Comparison of ENCODE assay signal across 1 cellular context in the genomic region with DNA sequence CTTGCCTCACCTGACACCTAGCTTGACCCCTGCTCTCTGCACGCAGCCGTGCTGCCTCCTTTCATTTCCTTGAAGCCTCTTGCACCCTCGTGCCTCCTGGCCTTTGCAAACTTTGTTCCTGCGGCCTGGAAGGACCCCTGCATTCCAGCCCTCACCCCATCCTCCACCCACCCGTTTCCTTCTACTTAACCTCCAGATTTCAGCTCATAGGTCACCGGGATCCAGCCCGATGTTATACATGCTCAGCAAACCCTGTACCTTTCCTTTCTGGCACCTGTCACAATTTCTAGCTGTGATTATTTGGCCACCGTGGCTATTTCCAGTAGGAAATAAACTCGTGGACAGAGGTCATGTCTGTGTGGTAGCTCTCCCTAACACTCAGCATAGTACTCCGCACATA.
TF ChIP-seq lines count a peak whose summit lies in the region.

No MANE protein-coding gene starts in this region.

TF ChIP-seq in GM23338, 12 proteins besides CTCF, POLR2A, EP300 and RAD21:
- TF ChIP-seq, protein P1, sequence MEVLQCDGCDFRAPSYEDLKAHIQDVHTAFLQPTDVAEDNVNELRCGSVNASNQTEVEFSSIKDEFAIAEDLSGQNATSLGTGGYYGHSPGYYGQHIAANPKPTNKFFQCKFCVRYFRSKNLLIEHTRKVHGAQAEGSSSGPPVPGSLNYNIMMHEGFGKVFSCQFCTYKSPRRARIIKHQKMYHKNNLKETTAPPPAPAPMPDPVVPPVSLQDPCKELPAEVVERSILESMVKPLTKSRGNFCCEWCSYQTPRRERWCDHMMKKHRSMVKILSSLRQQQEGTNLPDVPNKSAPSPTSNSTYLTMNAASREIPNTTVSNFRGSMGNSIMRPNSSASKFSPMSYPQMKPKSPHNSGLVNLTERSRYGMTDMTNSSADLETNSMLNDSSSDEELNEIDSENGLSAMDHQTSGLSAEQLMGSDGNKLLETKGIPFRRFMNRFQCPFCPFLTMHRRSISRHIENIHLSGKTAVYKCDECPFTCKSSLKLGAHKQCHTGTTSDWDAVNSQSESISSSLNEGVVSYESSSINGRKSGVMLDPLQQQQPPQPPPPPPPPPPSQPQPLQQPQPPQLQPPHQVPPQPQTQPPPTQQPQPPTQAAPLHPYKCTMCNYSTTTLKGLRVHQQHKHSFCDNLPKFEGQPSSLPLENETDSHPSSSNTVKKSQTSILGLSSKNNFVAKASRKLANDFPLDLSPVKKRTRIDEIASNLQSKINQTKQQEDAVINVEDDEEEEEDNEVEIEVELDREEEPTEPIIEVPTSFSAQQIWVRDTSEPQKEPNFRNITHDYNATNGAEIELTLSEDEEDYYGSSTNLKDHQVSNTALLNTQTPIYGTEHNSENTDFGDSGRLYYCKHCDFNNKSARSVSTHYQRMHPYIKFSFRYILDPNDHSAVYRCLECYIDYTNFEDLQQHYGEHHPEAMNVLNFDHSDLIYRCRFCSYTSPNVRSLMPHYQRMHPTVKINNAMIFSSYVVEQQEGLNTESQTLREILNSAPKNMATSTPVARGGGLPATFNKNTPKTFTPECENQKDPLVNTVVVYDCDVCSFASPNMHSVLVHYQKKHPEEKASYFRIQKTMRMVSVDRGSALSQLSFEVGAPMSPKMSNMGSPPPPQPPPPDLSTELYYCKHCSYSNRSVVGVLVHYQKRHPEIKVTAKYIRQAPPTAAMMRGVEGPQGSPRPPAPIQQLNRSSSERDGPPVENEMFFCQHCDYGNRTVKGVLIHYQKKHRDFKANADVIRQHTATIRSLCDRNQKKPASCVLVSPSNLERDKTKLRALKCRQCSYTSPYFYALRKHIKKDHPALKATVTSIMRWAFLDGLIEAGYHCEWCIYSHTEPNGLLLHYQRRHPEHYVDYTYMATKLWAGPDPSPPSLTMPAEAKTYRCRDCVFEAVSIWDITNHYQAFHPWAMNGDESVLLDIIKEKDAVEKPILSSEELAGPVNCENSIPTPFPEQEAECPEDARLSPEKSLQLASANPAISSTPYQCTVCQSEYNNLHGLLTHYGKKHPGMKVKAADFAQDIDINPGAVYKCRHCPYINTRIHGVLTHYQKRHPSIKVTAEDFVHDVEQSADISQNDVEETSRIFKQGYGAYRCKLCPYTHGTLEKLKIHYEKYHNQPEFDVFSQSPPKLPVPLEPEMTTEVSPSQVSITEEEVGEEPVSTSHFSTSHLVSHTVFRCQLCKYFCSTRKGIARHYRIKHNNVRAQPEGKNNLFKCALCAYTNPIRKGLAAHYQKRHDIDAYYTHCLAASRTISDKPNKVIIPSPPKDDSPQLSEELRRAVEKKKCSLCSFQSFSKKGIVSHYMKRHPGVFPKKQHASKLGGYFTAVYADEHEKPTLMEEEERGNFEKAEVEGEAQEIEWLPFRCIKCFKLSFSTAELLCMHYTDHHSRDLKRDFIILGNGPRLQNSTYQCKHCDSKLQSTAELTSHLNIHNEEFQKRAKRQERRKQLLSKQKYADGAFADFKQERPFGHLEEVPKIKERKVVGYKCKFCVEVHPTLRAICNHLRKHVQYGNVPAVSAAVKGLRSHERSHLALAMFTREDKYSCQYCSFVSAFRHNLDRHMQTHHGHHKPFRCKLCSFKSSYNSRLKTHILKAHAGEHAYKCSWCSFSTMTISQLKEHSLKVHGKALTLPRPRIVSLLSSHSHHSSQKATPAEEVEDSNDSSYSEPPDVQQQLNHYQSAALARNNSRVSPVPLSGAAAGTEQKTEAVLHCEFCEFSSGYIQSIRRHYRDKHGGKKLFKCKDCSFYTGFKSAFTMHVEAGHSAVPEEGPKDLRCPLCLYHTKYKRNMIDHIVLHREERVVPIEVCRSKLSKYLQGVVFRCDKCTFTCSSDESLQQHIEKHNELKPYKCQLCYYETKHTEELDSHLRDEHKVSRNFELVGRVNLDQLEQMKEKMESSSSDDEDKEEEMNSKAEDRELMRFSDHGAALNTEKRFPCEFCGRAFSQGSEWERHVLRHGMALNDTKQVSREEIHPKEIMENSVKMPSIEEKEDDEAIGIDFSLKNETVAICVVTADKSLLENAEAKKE (CRISPR knock-in tag; IDR thresholded peaks at IDR 0.05), result no peak
- TF ChIP-seq ZNF331 (CRISPR knock-in tag; IDR thresholded peaks at IDR 0.05; ENCODE audit: low read depth), result no peak
- TF ChIP-seq CREB1 (CRISPR knock-in tag; IDR thresholded peaks at IDR 0.05; ENCODE audit: low read depth), result no peak
- TF ChIP-seq, protein P2, sequence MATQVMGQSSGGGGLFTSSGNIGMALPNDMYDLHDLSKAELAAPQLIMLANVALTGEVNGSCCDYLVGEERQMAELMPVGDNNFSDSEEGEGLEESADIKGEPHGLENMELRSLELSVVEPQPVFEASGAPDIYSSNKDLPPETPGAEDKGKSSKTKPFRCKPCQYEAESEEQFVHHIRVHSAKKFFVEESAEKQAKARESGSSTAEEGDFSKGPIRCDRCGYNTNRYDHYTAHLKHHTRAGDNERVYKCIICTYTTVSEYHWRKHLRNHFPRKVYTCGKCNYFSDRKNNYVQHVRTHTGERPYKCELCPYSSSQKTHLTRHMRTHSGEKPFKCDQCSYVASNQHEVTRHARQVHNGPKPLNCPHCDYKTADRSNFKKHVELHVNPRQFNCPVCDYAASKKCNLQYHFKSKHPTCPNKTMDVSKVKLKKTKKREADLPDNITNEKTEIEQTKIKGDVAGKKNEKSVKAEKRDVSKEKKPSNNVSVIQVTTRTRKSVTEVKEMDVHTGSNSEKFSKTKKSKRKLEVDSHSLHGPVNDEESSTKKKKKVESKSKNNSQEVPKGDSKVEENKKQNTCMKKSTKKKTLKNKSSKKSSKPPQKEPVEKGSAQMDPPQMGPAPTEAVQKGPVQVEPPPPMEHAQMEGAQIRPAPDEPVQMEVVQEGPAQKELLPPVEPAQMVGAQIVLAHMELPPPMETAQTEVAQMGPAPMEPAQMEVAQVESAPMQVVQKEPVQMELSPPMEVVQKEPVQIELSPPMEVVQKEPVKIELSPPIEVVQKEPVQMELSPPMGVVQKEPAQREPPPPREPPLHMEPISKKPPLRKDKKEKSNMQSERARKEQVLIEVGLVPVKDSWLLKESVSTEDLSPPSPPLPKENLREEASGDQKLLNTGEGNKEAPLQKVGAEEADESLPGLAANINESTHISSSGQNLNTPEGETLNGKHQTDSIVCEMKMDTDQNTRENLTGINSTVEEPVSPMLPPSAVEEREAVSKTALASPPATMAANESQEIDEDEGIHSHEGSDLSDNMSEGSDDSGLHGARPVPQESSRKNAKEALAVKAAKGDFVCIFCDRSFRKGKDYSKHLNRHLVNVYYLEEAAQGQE (IDR thresholded peaks at IDR 0.05; ENCODE audit: unreplicated experiment), result no peak
- no peak for TF ChIP-seq NANOG (IDR thresholded peaks at IDR 0.05; ENCODE audit: borderline replicate concordance)
- TF ChIP-seq EZH2phosphoT487 (IDR thresholded peaks at IDR 0.05; ENCODE audit: unreplicated experiment), result no peak
- no peak for TF ChIP-seq ZNF114 (CRISPR knock-in tag; IDR thresholded peaks at IDR 0.05)
- no peak for TF ChIP-seq POLR2AphosphoS5 (IDR thresholded peaks at IDR 0.05; ENCODE audit: low read depth)
- no peak for TF ChIP-seq JUNB (IDR thresholded peaks at IDR 0.05; ENCODE audit: unreplicated experiment)
- TF ChIP-seq STAT1 (IDR thresholded peaks at IDR 0.05; ENCODE audit: unreplicated experiment), result no peak
- TF ChIP-seq EZH2 (IDR thresholded peaks at IDR 0.05; ENCODE audit: low read depth, unreplicated experiment), result no peak
- TF ChIP-seq, protein P3, sequence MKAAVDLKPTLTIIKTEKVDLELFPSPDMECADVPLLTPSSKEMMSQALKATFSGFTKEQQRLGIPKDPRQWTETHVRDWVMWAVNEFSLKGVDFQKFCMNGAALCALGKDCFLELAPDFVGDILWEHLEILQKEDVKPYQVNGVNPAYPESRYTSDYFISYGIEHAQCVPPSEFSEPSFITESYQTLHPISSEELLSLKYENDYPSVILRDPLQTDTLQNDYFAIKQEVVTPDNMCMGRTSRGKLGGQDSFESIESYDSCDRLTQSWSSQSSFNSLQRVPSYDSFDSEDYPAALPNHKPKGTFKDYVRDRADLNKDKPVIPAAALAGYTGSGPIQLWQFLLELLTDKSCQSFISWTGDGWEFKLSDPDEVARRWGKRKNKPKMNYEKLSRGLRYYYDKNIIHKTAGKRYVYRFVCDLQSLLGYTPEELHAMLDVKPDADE (IDR thresholded peaks at IDR 0.05), result no peak
